ENCODE assay signal across 22 cellular contexts in the genomic region with DNA sequence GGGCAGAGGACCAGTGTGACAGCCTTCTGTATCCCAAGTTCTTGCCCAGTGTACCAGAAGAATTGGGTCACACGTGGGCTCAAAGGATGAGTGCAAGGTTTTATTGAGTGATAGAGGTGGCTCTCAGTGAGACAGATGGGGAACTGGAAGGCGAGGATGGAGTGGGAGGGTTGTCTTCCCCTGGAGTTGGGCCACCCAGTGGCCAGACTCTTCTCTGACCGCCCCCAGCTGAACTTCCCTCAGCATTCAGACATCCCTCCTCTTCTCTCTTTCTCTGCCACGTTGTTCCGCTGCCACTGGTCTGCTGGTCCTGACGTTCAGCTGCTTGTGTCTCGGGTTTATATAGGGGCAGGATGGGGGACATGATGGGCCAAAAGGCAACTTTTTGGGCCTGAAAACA.
A peak's percentile ranks its signal among the peaks of the same experiment; 100 is the strongest.
DNase-seq lines count a peak whose midpoint lies in the region; ATAC-seq, FAIRE-seq and TF ChIP-seq lines count a peak whose summit lies in the region.
"Had no signal": no experiment of that assay in that cellular context is flagged by ENCODE, and none has a peak within 500 bp of the region (broad histone marks: within the 10 kb centered on the region; RNA-seq: fewer than 3 reads in every experiment).

No MANE protein-coding gene starts in this region.

- H4K20me1 ChIP-seq in HepG2 (ENCODE audit: insufficient read depth, low read length): no peaks in the 10 kb centered on the region
- H4K20me1 ChIP-seq: BLaER1 had no signal

- ATAC-seq in HepG2 (peak; percentile 62), right lobe of liver (no peak), WTC11 (peak; percentile 41; the same call in 1 of the 2 replicates), HG02610 (IDR thresholded peaks at IDR 0.05; ENCODE audit: unreplicated experiment) (no peak)
- ATAC-seq: HCT116 had no signal

- H2AFZ ChIP-seq in HepG2 (ENCODE audit: low read length): no peak overlapping the region
- H2AFZ ChIP-seq: GM23248 had no signal

- TF ChIP-seq CTCF in HepG2 (CRISPR knock-in tag; IDR thresholded peaks at IDR 0.05) (no peak), right lobe of liver (IDR thresholded peaks at IDR 0.05) (no peak), WTC11 (IDR thresholded peaks at IDR 0.05) (no peak), nephron progenitor cell (IDR thresholded peaks at IDR 0.05) (no peak)

- H3K27me3 Mint-ChIP-seq in WTC11 (ENCODE audit: low read depth): no peaks in the 10 kb centered on the region
- H3K27me3 Mint-ChIP-seq in nephron progenitor cell (ENCODE audit: low read depth, poor library complexity): peaks cover 4% of the 10 kb centered on the region
- H3K27me3 Mint-ChIP-seq: CD4-positive, CD25-positive, alpha-beta regulatory T cell; IgD-negative memory B cell had no signal

- whole genome bisulfite sequencing in HepG2 (ENCODE audit: low lambda C conversion rate): 20% methylated on average over 7 of the region's 7 CpGs
- WGBS in right lobe of liver (ENCODE audit: insufficient coverage, low coverage, low lambda C conversion rate, missing lambda C conversion rate): 93% methylated on average over 3 of the region's 7 CpGs
- WGBS in mesendoderm (ENCODE audit: extremely low coverage, insufficient coverage, low lambda C conversion rate): no CpG with 5 or more reads among the region's 7 CpGs

- no peak overlapping the region for H3K23ac ChIP-seq in mesendoderm (ENCODE audit: low read length)

- H3K27ac ChIP-seq in HepG2 (ENCODE audit: extremely low read length, insufficient read depth, low read length) (no peak overlapping the region), right lobe of liver (no peak overlapping the region), mesendoderm (ENCODE audit: low read depth, low read length) (no peak overlapping the region)
- H3K27ac ChIP-seq: BLaER1, GM23248, KMS-11 had no signal

- no peak overlapping the region for H2BK15ac ChIP-seq in mesendoderm (replicated peaks; ENCODE audit: low read depth)

- H3K4me1 ChIP-seq in HepG2 (ENCODE audit: insufficient read depth, low read length) (no peaks in the 10 kb centered on the region), right lobe of liver (no peaks in the 10 kb centered on the region), mesendoderm (ENCODE audit: control insufficient read depth, low read depth, low read length) (peaks cover 4% of the 10 kb centered on the region)
- H3K4me1 ChIP-seq: BLaER1 had no signal

- H3K4me3 Mint-ChIP-seq in WTC11 (no peak overlapping the region), nephron progenitor cell (no peak overlapping the region)
- H3K4me3 Mint-ChIP-seq: CD4-positive, CD25-positive, alpha-beta regulatory T cell; IgD-negative memory B cell had no signal

- H4K8ac ChIP-seq in mesendoderm (ENCODE audit: low read depth, low read length): no peak overlapping the region

- H4K5ac ChIP-seq in mesendoderm (ENCODE audit: low read length): no peak overlapping the region

- DNase-seq in HepG2 (ENCODE audit: low spot score) (no peak), right lobe of liver (no peak), WTC11 (ENCODE audit: low spot score) (no peak), mesendoderm (peak; percentile 22), nephron progenitor cell (no peak), NCI-H2171 treated with DMSO at 0.1 percent for 48 hours (lab: John Stamatoyannopoulos, UW) (no peak)
- DNase-seq: 8988T; AML-193; CD4-positive, CD25-positive, alpha-beta regulatory T cell; COR-L47; DMS153; DMS79 treated with DMSO at 0.1 percent for 48 hours; EL; GM23248 had no signal

- H3K27me3 ChIP-seq in HepG2 (ENCODE audit: control insufficient read depth in 1 of 2, insufficient read depth in 2 of 2, low read length in 2 of 2) (peaks cover 0 to 4% of the 10 kb centered on the region in 2 experiments; a peak in 1 of 5 replicates), right lobe of liver (no peaks in the 10 kb centered on the region), mesendoderm (ENCODE audit: insufficient read depth, low read length, poor library complexity) (no peaks in the 10 kb centered on the region)
- H3K27me3 ChIP-seq: BLaER1 had no signal

- no TSS peak for BruUV-seq in HepG2 (replicated peaks; lab: Mats Ljungman, UMichigan)

- peak overlapping the region; percentile 16 for H2BK120ac ChIP-seq in mesendoderm (ENCODE audit: low read depth, low read length)

- H3K36me3 Mint-ChIP-seq in WTC11: no peaks in the 10 kb centered on the region
- H3K36me3 Mint-ChIP-seq in nephron progenitor cell (ENCODE audit: low read depth): no peaks in the 10 kb centered on the region
- H3K36me3 Mint-ChIP-seq: CD4-positive, CD25-positive, alpha-beta regulatory T cell; IgD-negative memory B cell had no signal

- H2BK5ac ChIP-seq in mesendoderm (ENCODE audit: low read length): no peak overlapping the region

- no peaks in the 10 kb centered on the region for H3K79me2 ChIP-seq in HepG2 (ENCODE audit: insufficient read depth, low read length)
- H3K79me2 ChIP-seq in mesendoderm (ENCODE audit: control insufficient read depth, insufficient read depth, low read length): no peaks in the 10 kb centered on the region

- intact Hi-C loops in HepG2 (cut with micrococcal nuclease; ENCODE audit: unreplicated experiment) (no loop called here), right lobe of liver (cut with DNase I) (no loop called here)

- TF ChIP-seq EP300 in HepG2 (IDR thresholded peaks at IDR 0.05; ENCODE audit: low read depth in 2 of 2, low read length in 2 of 2): no peak
- no peak for TF ChIP-seq EP300 in HepG2 (CRISPR knock-in tag; IDR thresholded peaks at IDR 0.05; ENCODE audit: borderline replicate concordance)

- no peak overlapping the region for H3K56ac ChIP-seq in mesendoderm (ENCODE audit: low read length)

- no peak for TF ChIP-seq RAD21 in HepG2 (CRISPR knock-in tag; IDR thresholded peaks at IDR 0.05)

- H3K9me3 ChIP-seq in HepG2 (ENCODE audit: low read length) (no peaks in the 10 kb centered on the region), right lobe of liver (no peaks in the 10 kb centered on the region)
- H3K9me3 ChIP-seq: BLaER1 had no signal

- H3K4me1 Mint-ChIP-seq in WTC11: peaks cover 6% of the 10 kb centered on the region; the same call in 1 of the 2 replicates
- peaks cover 15% of the 10 kb centered on the region for H3K4me1 Mint-ChIP-seq in nephron progenitor cell
- H3K4me1 Mint-ChIP-seq: IgD-negative memory B cell had no signal

- H3K9me3 Mint-ChIP-seq in WTC11 (0 out of 2 replicates have a peak, but pooled peaks cover 4% of the 10 kb centered on the region), nephron progenitor cell (no peaks in the 10 kb centered on the region)
- H3K9me3 Mint-ChIP-seq: IgD-negative memory B cell had no signal

- H3K36me3 ChIP-seq in HepG2 (replicated peaks in 1 of 2; ENCODE audit: control insufficient read depth in 1 of 2, insufficient read depth in 2 of 2, low read length in 2 of 2) (no peaks in the 10 kb centered on the region), right lobe of liver (no peaks in the 10 kb centered on the region), mesendoderm (ENCODE audit: control insufficient read depth, insufficient read depth, low read length) (no peaks in the 10 kb centered on the region)
- H3K36me3 ChIP-seq: BLaER1 had no signal

- H3K18ac ChIP-seq in mesendoderm (ENCODE audit: low read length): peak overlapping the region; percentile 68

- H3K27ac Mint-ChIP-seq in WTC11 (no peak overlapping the region), nephron progenitor cell (no peak overlapping the region)
- H3K27ac Mint-ChIP-seq: CD4-positive, CD25-positive, alpha-beta regulatory T cell; IgD-negative memory B cell had no signal

- POLR2A ChIA-PET in HepG2 (lab: Yijun Ruan, JAX): no interaction called here
- POLR2A ChIA-PET in WTC11 (lab: Charles Lee): no interaction called here

- H3K9ac ChIP-seq in HepG2 (ENCODE audit: insufficient read depth, low read depth, low read length) (no peak overlapping the region), mesendoderm (ENCODE audit: low read length) (no peak overlapping the region)
- H3K9ac ChIP-seq: BLaER1, GM23248, KMS-11 had no signal

- no peak for FAIRE-seq in HepG2 (lab: Jason Lieb, UNC)
- FAIRE-seq: D721Med, G401.6, H54 had no signal

- in situ Hi-C loops in HepG2 (cut with HindIII; ENCODE audit: extremely low pct_ligation_motif_present, low pct_unique_long_range_greater_than_20kb): no loop called here

- TF ChIP-seq POLR2A in HepG2 (IDR thresholded peaks at IDR 0.05; ENCODE audit: insufficient read depth in 1 of 2, low read depth in 2 of 2, low read length in 2 of 2) (no peak), right lobe of liver (IDR thresholded peaks at IDR 0.05) (no peak)

- no peak overlapping the region for H3K4me2 ChIP-seq in HepG2 (ENCODE audit: low read depth, low read length)
- H3K4me2 ChIP-seq in mesendoderm (ENCODE audit: low read length): no peak overlapping the region
- H3K4me2 ChIP-seq: BLaER1, KMS-11 had no signal

- CTCF ChIA-PET in HepG2 (lab: Yijun Ruan, JAX; ENCODE audit: low intra/inter-chr PET ratio, low total read pairs): no interaction called here
- CTCF ChIA-PET in WTC11 (lab: Charles Lee): no interaction called here

- no peaks in the 10 kb centered on the region for H3K79me1 ChIP-seq in mesendoderm (ENCODE audit: low read length)

- no peak overlapping the region for H3K4me3 ChIP-seq in HepG2 (replicated peaks in 1 of 3; ENCODE audit: insufficient read depth in 1 of 3, low read depth in 2 of 3, low read length in 3 of 3)
- H3K4me3 ChIP-seq in right lobe of liver: no peak overlapping the region
- no peak overlapping the region for H3K4me3 ChIP-seq in mesendoderm (ENCODE audit: low read length)
- H3K4me3 ChIP-seq: BLaER1, GM23248 had no signal

- H3K4ac ChIP-seq in mesendoderm (ENCODE audit: low read depth, low read length): peak overlapping the region; percentile 27

- no peak overlapping the region for H2AK5ac ChIP-seq in mesendoderm (ENCODE audit: low read length)

TF ChIP-seq in HepG2, 621 proteins besides CTCF, POLR2A, EP300 and RAD21:
- TF ChIP-seq ZNF20 (CRISPR knock-in tag; IDR thresholded peaks at IDR 0.05) (no peak), EZH2 (conservative IDR thresholded peaks at IDR 0.05; ENCODE audit: low read depth, low read length) (no peak), MXI1 (IDR thresholded peaks at IDR 0.05; ENCODE audit: borderline replicate concordance, low read depth, low read length) (no peak), STAG1 (CRISPR knock-in tag; IDR thresholded peaks at IDR 0.05) (peak; percentile 17; the same call in 1 of the 2 replicates)

TF ChIP-seq in WTC11, 78 proteins besides CTCF, POLR2A, EP300 and RAD21 (continues in another document):
- TF ChIP-seq ZBTB21 (CRISPR knock-in tag; IDR thresholded peaks at IDR 0.05; ENCODE audit: borderline replicate concordance): no peak
- TF ChIP-seq, protein P1, sequence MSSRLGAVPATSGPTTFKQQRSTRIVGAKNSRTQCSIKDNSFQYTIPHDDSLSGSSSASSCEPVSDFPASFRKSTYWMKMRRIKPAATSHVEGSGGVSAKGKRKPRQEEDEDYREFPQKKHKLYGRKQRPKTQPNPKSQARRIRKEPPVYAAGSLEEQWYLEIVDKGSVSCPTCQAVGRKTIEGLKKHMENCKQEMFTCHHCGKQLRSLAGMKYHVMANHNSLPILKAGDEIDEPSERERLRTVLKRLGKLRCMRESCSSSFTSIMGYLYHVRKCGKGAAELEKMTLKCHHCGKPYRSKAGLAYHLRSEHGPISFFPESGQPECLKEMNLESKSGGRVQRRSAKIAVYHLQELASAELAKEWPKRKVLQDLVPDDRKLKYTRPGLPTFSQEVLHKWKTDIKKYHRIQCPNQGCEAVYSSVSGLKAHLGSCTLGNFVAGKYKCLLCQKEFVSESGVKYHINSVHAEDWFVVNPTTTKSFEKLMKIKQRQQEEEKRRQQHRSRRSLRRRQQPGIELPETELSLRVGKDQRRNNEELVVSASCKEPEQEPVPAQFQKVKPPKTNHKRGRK (CRISPR knock-in tag; IDR thresholded peaks at IDR 0.05; ENCODE audit: borderline replicate concordance): no peak

Comparison
In these comparisons a context has a peak if more than half of its experiments do, and no peak if none do; other contexts are left out.
1. ATAC-seq: peak in HepG2 (single experiment) and WTC11 (single experiment); none in right lobe of liver (0 of 4) and HG02610 (single experiment).